24 cellular contexts compared by ENCODE assay signal in the genomic region with DNA sequence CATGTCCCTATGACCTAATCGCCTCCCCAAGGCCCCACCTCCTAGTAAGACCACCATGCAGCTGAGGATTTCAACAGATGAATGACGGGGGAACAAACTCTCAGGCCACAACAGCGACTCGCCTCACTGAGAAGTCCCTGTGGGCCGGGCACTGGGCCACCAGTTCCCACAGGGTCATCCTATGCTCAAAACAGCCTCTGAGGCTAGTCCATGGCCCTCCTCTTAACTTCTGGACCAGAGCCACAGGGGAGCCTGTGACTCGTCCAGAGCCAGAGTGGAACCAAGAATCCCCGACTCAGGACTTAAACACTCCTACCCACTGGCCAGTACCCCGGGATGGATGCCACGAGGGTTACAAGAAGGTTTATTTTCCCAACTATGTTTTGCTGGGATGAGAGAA. TPM values are rescaled to one million over a fixed set of nuclear protein-coding genes. Genes with fewer than 3 reads are reported as not detected.
DNase-seq lines count a peak whose midpoint lies in the region; ATAC-seq, FAIRE-seq and TF ChIP-seq lines count a peak whose summit lies in the region.
"Had no signal": no experiment of that assay in that cellular context is flagged by ENCODE, and none has a peak within 500 bp of the region (broad histone marks: within the 10 kb centered on the region; RNA-seq: fewer than 3 reads in every experiment).

No MANE protein-coding gene starts in this region.

- POLR2A ChIA-PET in MCF 10A (lab: Yijun Ruan, JAX) (no interaction called here), WTC11 (lab: Charles Lee) (no interaction called here)

- H3K9me3 Mint-ChIP-seq in MCF 10A (ENCODE audit: unreplicated experiment): no peaks in the 10 kb centered on the region
- no peaks in the 10 kb centered on the region for H3K9me3 Mint-ChIP-seq in WTC11
- H3K9me3 Mint-ChIP-seq in activated T-helper 1 cell treated with anti-CD3 and anti-CD28 coated beads, Interleukin-12 subunit alpha, Interleukin-12 subunit beta, Interleukin-2, Interleukin-4 antibody, amounts not matched to agents 30 ng/mL and 10 ng/mL and 1 ng/mL, durations not matched to agents 14 hours and 24 hours and 36 hours: no peaks in the 10 kb centered on the region
- H3K9me3 Mint-ChIP-seq: activated T-cell treated with anti-CD3 and anti-CD28 coated beads, Interleukin-2, amount 50 U/mL, for 72 hours; type B pancreatic cell had no signal

- H3K36me3 ChIP-seq in breast epithelium (no peaks in the 10 kb centered on the region), kidney (ENCODE audit: control insufficient read depth in 1 of 2, insufficient read depth in 2 of 2, low read length in 2 of 2) (no peaks in the 10 kb centered on the region), WERI-Rb-1 (no peaks in the 10 kb centered on the region)
- H3K36me3 ChIP-seq: BLaER1 treated with 17β-estradiol and CSF1 and Interleukin-3, amounts not matched to agents 10 nM and 100 nM; neutrophil; spleen had no signal

- H3K4me1 ChIP-seq in breast epithelium: no peaks in the 10 kb centered on the region
- no peaks in the 10 kb centered on the region for H3K4me1 ChIP-seq in kidney (ENCODE audit: control insufficient read depth in 1 of 2, insufficient read depth in 1 of 2, low read depth in 1 of 2, low read length in 2 of 2)
- H3K4me1 ChIP-seq: spleen had no signal

- H3K9me3 ChIP-seq in breast epithelium (no peaks in the 10 kb centered on the region), kidney (ENCODE audit: control insufficient read depth in 1 of 2, low read length in 2 of 2) (no peaks in the 10 kb centered on the region), WERI-Rb-1 (ENCODE audit: severe bottlenecking) (no peaks in the 10 kb centered on the region)
- H3K9me3 ChIP-seq: BLaER1 treated with 17β-estradiol and CSF1 and Interleukin-3, amounts not matched to agents 10 nM and 100 nM; neutrophil; spleen; stomach had no signal

- H3K36me3 Mint-ChIP-seq in MCF 10A (ENCODE audit: insufficient read depth, unreplicated experiment) (peaks cover 9% of the 10 kb centered on the region), WTC11 (peaks cover 49% of the 10 kb centered on the region)
- H3K36me3 Mint-ChIP-seq in activated T-helper 1 cell treated with anti-CD3 and anti-CD28 coated beads, Interleukin-12 subunit alpha, Interleukin-12 subunit beta, Interleukin-2, Interleukin-4 antibody, amounts not matched to agents 30 ng/mL and 10 ng/mL and 1 ng/mL, durations not matched to agents 14 hours and 24 hours and 36 hours (ENCODE audit: low read depth): no peaks in the 10 kb centered on the region
- H3K36me3 Mint-ChIP-seq: type B pancreatic cell had no signal

- H3K27me3 ChIP-seq in breast epithelium (no peaks in the 10 kb centered on the region), WERI-Rb-1 (ENCODE audit: insufficient read depth, low read depth, severe bottlenecking) (no peaks in the 10 kb centered on the region)
- H3K27me3 ChIP-seq: BLaER1 treated with 17β-estradiol and CSF1 and Interleukin-3, amounts not matched to agents 10 nM and 100 nM had no signal

- H3K27ac ChIP-seq in breast epithelium (no peak overlapping the region), kidney (ENCODE audit: low read depth in 2 of 2, low read length in 2 of 2) (no peak overlapping the region), WERI-Rb-1 (no peak overlapping the region)
- H3K27ac ChIP-seq: 22Rv1; BLaER1 treated with 17β-estradiol and CSF1 and Interleukin-3, amounts not matched to agents 10 nM and 100 nM; neutrophil; spleen; stomach had no signal

- H3K9ac ChIP-seq in kidney (ENCODE audit: low read length in 2 of 2): no peak overlapping the region
- H3K9ac ChIP-seq: BLaER1 treated with 17β-estradiol and CSF1 and Interleukin-3, amounts not matched to agents 10 nM and 100 nM had no signal

- H3K4me3 ChIP-seq in breast epithelium: no peak overlapping the region
- no peak overlapping the region for H3K4me3 ChIP-seq in kidney (ENCODE audit: low read length in 2 of 2)
- no peak overlapping the region for H3K4me3 ChIP-seq in WERI-Rb-1 (ENCODE audit: low read depth, low read length)
- H3K4me3 ChIP-seq: BLaER1 treated with 17β-estradiol and CSF1 and Interleukin-3, amounts not matched to agents 10 nM and 100 nM; spleen; stomach had no signal

- H3K27ac Mint-ChIP-seq in MCF 10A (ENCODE audit: low read depth, unreplicated experiment) (no peak overlapping the region), WTC11 (peak overlapping the region; percentile 85)
- no peak overlapping the region for H3K27ac Mint-ChIP-seq in activated T-helper 1 cell treated with anti-CD3 and anti-CD28 coated beads, Interleukin-12 subunit alpha, Interleukin-12 subunit beta, Interleukin-2, Interleukin-4 antibody, amounts not matched to agents 30 ng/mL and 10 ng/mL and 1 ng/mL, durations not matched to agents 14 hours and 24 hours and 36 hours
- H3K27ac Mint-ChIP-seq: activated T-cell treated with anti-CD3 and anti-CD28 coated beads, Interleukin-2, amount 50 U/mL, for 72 hours; type B pancreatic cell had no signal

- no peak for ATAC-seq in WTC11
- ATAC-seq: activated T-cell treated with anti-CD3 and anti-CD28 coated beads, Interleukin-2, amount 50 U/mL, for 72 hours had no signal

- CTCF ChIA-PET in MCF 10A (lab: Yijun Ruan, JAX): interaction anchor here (1.4 to 4.5 kb wide), 2 partner anchors 13 to 47 kb away, joined by 5 to 28 read pairs; no protein-coding TSS in a partner anchor
- CTCF ChIA-PET in WTC11 (lab: Charles Lee): interaction anchor here (0.6 to 3.9 kb wide), 3 partner anchors 9 to 131 kb away, joined by 3 to 53 read pairs (median 29); no protein-coding TSS in a partner anchor

- H3K4me1 Mint-ChIP-seq in MCF 10A (ENCODE audit: insufficient read depth, unreplicated experiment) (peaks cover 8% of the 10 kb centered on the region), WTC11 (peaks cover 65% of the 10 kb centered on the region)
- H3K4me1 Mint-ChIP-seq in activated T-helper 1 cell treated with anti-CD3 and anti-CD28 coated beads, Interleukin-12 subunit alpha, Interleukin-12 subunit beta, Interleukin-2, Interleukin-4 antibody, amounts not matched to agents 30 ng/mL and 10 ng/mL and 1 ng/mL, durations not matched to agents 14 hours and 24 hours and 36 hours (ENCODE audit: low read depth): no peaks in the 10 kb centered on the region

- TF ChIP-seq POLR2A in breast epithelium (IDR thresholded peaks at IDR 0.05): no peak

- TF ChIP-seq CTCF in MCF 10A (IDR thresholded peaks at IDR 0.05; ENCODE audit: unreplicated experiment) (no peak), breast epithelium (IDR thresholded peaks at IDR 0.05) (no peak), WTC11 (IDR thresholded peaks at IDR 0.05) (no peak), kidney (IDR thresholded peaks at IDR 0.05; ENCODE audit: borderline replicate concordance, extremely low read depth, insufficient read depth) (no peak), WERI-Rb-1 (IDR thresholded peaks at IDR 0.05; ENCODE audit: low read depth, low read length) (no peak)

- H3K4me3 Mint-ChIP-seq in MCF 10A (ENCODE audit: unreplicated experiment) (no peak overlapping the region), WTC11 (no peak overlapping the region)
- no peak overlapping the region for H3K4me3 Mint-ChIP-seq in activated T-helper 1 cell treated with anti-CD3 and anti-CD28 coated beads, Interleukin-12 subunit alpha, Interleukin-12 subunit beta, Interleukin-2, Interleukin-4 antibody, amounts not matched to agents 30 ng/mL and 10 ng/mL and 1 ng/mL, durations not matched to agents 14 hours and 24 hours and 36 hours
- H3K4me3 Mint-ChIP-seq: activated T-cell treated with anti-CD3 and anti-CD28 coated beads, Interleukin-2, amount 50 U/mL, for 72 hours; type B pancreatic cell had no signal

- intact Hi-C loops in MCF 10A (cut with micrococcal nuclease): no loop called here
- intact Hi-C loops in breast epithelium (cut with DNase I; ENCODE audit: low total_unique reads): loop anchor here (1.0 kb wide), 1 partner anchor 37 kb away; no protein-coding TSS in a partner anchor
- intact Hi-C loops in kidney (cut with DNase I): no loop called here
- intact Hi-C loops in activated T-helper 1 cell treated with anti-CD3 and anti-CD28 coated beads, Interleukin-12 subunit alpha, Interleukin-12 subunit beta, Interleukin-2, Interleukin-4 antibody, amounts not matched to agents 30 ng/mL and 10 ng/mL and 1 ng/mL, durations not matched to agents 14 hours and 24 hours and 36 hours (cut with micrococcal nuclease): no loop called here

- H3K27me3 Mint-ChIP-seq in MCF 10A (ENCODE audit: insufficient read depth, unreplicated experiment): no peaks in the 10 kb centered on the region
- H3K27me3 Mint-ChIP-seq in WTC11 (ENCODE audit: low read depth): no peaks in the 10 kb centered on the region
- peaks cover 3% of the 10 kb centered on the region for H3K27me3 Mint-ChIP-seq in activated T-helper 1 cell treated with anti-CD3 and anti-CD28 coated beads, Interleukin-12 subunit alpha, Interleukin-12 subunit beta, Interleukin-2, Interleukin-4 antibody, amounts not matched to agents 30 ng/mL and 10 ng/mL and 1 ng/mL, durations not matched to agents 14 hours and 24 hours and 36 hours (ENCODE audit: insufficient read depth)

- DNase-seq in MCF 10A (ENCODE audit: unreplicated experiment): peak; percentile 33
- DNase-seq in breast epithelium (ENCODE audit: low spot score in 2 of 2): no peak
- no peak for DNase-seq in WTC11 (ENCODE audit: low spot score)
- peak; percentile 26 for DNase-seq in kidney
- DNase-seq in MV-4-11 (lab: John Stamatoyannopoulos, UW): no peak
- no peak for DNase-seq in WERI-Rb-1
- no peak for DNase-seq in activated T-helper 1 cell treated with anti-CD3 and anti-CD28 coated beads, Interleukin-12 subunit alpha, Interleukin-12 subunit beta, Interleukin-2, Interleukin-4 antibody, amounts not matched to agents 30 ng/mL and 10 ng/mL and 1 ng/mL, durations not matched to agents 14 hours and 24 hours and 36 hours (ENCODE audit: low spot score)
- DNase-seq in NCI-H2107 treated with DMSO at 0.1 percent for 48 hours (lab: John Stamatoyannopoulos, UW; ENCODE audit: unreplicated experiment): no peak
- DNase-seq: activated CD4-positive, CD25-positive, alpha-beta regulatory T cell treated with anti-CD3 and anti-CD28 coated beads, Interleukin-2, amount 50 U/mL, for 72 hours; activated naive CD4-positive, alpha-beta T cell treated with anti-CD3 and anti-CD28 coated beads, Interleukin-2, amount 50 U/mL, for 16 hours; activated T-cell treated with anti-CD3 and anti-CD28 coated beads, Interleukin-2, amount 50 U/mL, for 72 hours; anterior cingulate cortex; effector CD4-positive, alpha-beta T cell; GOT3; Kasumi-1; NCI-H510A treated with DMSO at 0.1 percent for 48 hours; spleen; stimulated activated CD4-positive, alpha-beta T cell treated with anti-CD3 and anti-CD28 coated beads, Interleukin-4, amount 100 ng/mL, for 4 hours; stomach; T1000 had no signal

- FAIRE-seq in kidney (lab: Jason Lieb, UNC): no peak

- no TSS peak for BruUV-seq in MCF 10A (replicated peaks; lab: Mats Ljungman, UMichigan)

RNA-seq across cellular contexts. Expression of a gene that starts 12.3 kb away (rescaled TPM):
- 8.2 and 15.7 TPM in 2 replicates for total RNA-seq in MCF 10A (2022)
- 10 to 100 TPM; 27.2 to 60.0 (median 52.5) TPM for total RNA-seq in breast epithelium
- total RNA-seq in WTC11 (2021): 124 to 138 TPM (median 136 TPM) in 3 replicates
- 15.9 TPM for total RNA-seq in kidney
- polyA plus RNA-seq in kidney (ENCODE audit: insufficient read depth, low read depth, low replicate concordance): 2.7 TPM
- 1.1 and 1.4 TPM in 2 replicates for total RNA-seq in activated T-helper 1 cell treated with anti-CD3 and anti-CD28 coated beads, Interleukin-12 subunit alpha, Interleukin-12 subunit beta, Interleukin-2, Interleukin-4 antibody, amounts not matched to agents 30 ng/mL and 10 ng/mL and 1 ng/mL, durations not matched to agents 14 hours and 24 hours and 36 hours

RNA-seq across cellular contexts. Expression of a gene that starts 49.0 kb away (rescaled TPM):
- 64.0 and 70.8 TPM in 2 replicates for total RNA-seq in MCF 10A (2022)
- total RNA-seq in breast epithelium: 10 to 100 TPM; 31.2 to 37.9 (median 34.7) TPM
- total RNA-seq in WTC11 (2021): 42.4 to 42.9 TPM (median 42.9 TPM) in 3 replicates
- 30.9 TPM for total RNA-seq in kidney
- 17.3 TPM for polyA plus RNA-seq in kidney (ENCODE audit: insufficient read depth, low read depth, low replicate concordance)
- 39.8 and 44.6 TPM in 2 replicates for total RNA-seq in activated T-helper 1 cell treated with anti-CD3 and anti-CD28 coated beads, Interleukin-12 subunit alpha, Interleukin-12 subunit beta, Interleukin-2, Interleukin-4 antibody, amounts not matched to agents 30 ng/mL and 10 ng/mL and 1 ng/mL, durations not matched to agents 14 hours and 24 hours and 36 hours

Comparison
In these comparisons a context has a peak if more than half of its experiments do, and no peak if none do; other contexts are left out.
1. DNase-seq: peak in MCF 10A (single experiment) and kidney (single experiment); none in breast epithelium (0 of 2), WTC11 (single experiment), MV-4-11 (single experiment), WERI-Rb-1 (single experiment), activated T-helper 1 cell treated with anti-CD3 and anti-CD28 coated beads, Interleukin-12 subunit alpha, Interleukin-12 subunit beta, Interleukin-2, Interleukin-4 antibody, amounts not matched to agents 30 ng/mL and 10 ng/mL and 1 ng/mL, durations not matched to agents 14 hours and 24 hours and 36 hours (single experiment) and NCI-H2107 treated with DMSO at 0.1 percent for 48 hours (single experiment).